Comparison of ENCODE assay signal across 1 cellular context in the genomic region with DNA sequence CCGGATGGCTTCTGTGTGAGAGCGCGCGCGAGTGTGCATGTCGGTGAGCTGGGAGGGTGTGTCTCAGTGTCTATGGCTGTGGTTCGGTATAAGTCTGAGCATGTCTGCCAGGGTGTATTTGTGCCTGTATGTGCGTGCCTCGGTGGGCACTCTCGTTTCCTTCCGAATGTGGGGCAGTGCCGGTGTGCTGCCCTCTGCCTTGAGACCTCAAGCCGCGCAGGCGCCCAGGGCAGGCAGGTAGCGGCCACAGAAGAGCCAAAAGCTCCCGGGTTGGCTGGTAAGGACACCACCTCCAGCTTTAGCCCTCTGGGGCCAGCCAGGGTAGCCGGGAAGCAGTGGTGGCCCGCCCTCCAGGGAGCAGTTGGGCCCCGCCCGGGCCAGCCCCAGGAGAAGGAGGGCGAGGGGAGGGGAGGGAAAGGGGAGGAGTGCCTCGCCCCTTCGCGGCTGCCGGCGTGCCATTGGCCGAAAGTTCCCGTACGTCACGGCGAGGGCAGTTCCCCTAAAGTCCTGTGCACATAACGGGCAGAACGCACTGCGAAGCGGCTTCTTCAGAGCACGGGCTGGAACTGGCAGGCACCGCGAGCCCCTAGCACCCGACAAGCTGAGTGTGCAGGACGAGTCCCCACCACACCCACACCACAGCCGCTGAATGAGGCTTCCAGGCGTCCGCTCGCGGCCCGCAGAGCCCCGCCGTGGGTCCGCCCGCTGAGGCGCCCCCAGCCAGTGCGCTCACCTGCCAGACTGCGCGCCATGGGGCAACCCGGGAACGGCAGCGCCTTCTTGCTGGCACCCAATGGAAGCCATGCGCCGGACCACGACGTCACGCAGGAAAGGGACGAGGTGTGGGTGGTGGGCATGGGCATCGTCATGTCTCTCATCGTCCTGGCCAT.
TF ChIP-seq lines count a peak whose summit lies in the region.

A gene (plus strand): TSS at position 530 of the 890 bp plus-strand sequence. CDS start 221 bp downstream, at position 751.

TF ChIP-seq in K562, 482 proteins besides CTCF, POLR2A, EP300 and RAD21 (continued from another document):
- TF ChIP-seq, protein P1, sequence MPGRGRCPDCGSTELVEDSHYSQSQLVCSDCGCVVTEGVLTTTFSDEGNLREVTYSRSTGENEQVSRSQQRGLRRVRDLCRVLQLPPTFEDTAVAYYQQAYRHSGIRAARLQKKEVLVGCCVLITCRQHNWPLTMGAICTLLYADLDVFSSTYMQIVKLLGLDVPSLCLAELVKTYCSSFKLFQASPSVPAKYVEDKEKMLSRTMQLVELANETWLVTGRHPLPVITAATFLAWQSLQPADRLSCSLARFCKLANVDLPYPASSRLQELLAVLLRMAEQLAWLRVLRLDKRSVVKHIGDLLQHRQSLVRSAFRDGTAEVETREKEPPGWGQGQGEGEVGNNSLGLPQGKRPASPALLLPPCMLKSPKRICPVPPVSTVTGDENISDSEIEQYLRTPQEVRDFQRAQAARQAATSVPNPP (IDR thresholded peaks at IDR 0.05; ENCODE audit: borderline replicate concordance, insufficient read depth, insufficient read length) = no peak
- TF ChIP-seq ZNF165 (CRISPR knock-in tag; IDR thresholded peaks at IDR 0.05; ENCODE audit: borderline replicate concordance) (no peak), FOXJ2 (tag; IDR thresholded peaks at IDR 0.05) (no peak), ZBTB8A (IDR thresholded peaks at IDR 0.05; ENCODE audit: partially characterized antibody) (no peak), GABPB1 (CRISPR knock-in tag; IDR thresholded peaks at IDR 0.05) (no peak), PHF8 (IDR thresholded peaks at IDR 0.05; ENCODE audit: borderline replicate concordance, low read length) (peak; percentile 16; the same call in 1 of the 2 replicates), GATA2 (CRISPR knock-in tag; IDR thresholded peaks at IDR 0.05) (no peak), KAT7 (CRISPR knock-in tag; IDR thresholded peaks at IDR 0.05; ENCODE audit: borderline replicate concordance) (no peak), MIER1 (IDR thresholded peaks at IDR 0.05; ENCODE audit: low read depth) (no peak), RCOR1 (IDR thresholded peaks at IDR 0.05; ENCODE audit: borderline replicate concordance in 1 of 2, low read depth in 2 of 2, low read length in 2 of 2) (no peak), ZNF445 (CRISPR knock-in tag; IDR thresholded peaks at IDR 0.05; ENCODE audit: low read depth) (no peak), MED1 (CRISPR knock-in tag; IDR thresholded peaks at IDR 0.05; ENCODE audit: borderline replicate concordance) (no peak), ZNF263 (CRISPR knock-in tag; IDR thresholded peaks at IDR 0.05; ENCODE audit: borderline replicate concordance) (no peak), KLF13 (tag; IDR thresholded peaks at IDR 0.05; ENCODE audit: borderline replicate concordance, low read depth) (no peak), NFYB (IDR thresholded peaks at IDR 0.05; ENCODE audit: extremely low read depth, insufficient read length) (peak; percentile 11), ELF2 (CRISPR knock-in tag; IDR thresholded peaks at IDR 0.05) (no peak), KDM5B (IDR thresholded peaks at IDR 0.05; ENCODE audit: insufficient replicate concordance, low read depth, low read length) (no peak), ZNF212 (CRISPR knock-in tag; IDR thresholded peaks at IDR 0.05) (no peak), CREB1 (IDR thresholded peaks at IDR 0.05) (peak; percentile 46; the same call in 1 of the 2 replicates), CREB1 (CRISPR knock-in tag; IDR thresholded peaks at IDR 0.05) (peak; percentile 54; the same call in 1 of the 2 replicates), ARID1B (IDR thresholded peaks at IDR 0.05) (no peak), SAFB2 (IDR thresholded peaks at IDR 0.05; ENCODE audit: borderline replicate concordance, low read depth, low read length, severe bottlenecking) (no peak), ATF1 (CRISPR knock-in tag; IDR thresholded peaks at IDR 0.05) (0 out of 2 replicates have a peak, but pooled peaks have one; percentile 30), ATF1 (tag; IDR thresholded peaks at IDR 0.05) (peak; percentile 81), NR3C1 (CRISPR knock-in tag; IDR thresholded peaks at IDR 0.05) (no peak), HNRNPH1 (optimal IDR thresholded peaks at IDR 0.05; ENCODE audit: low read depth, low read length) (no peak), KDM4B (IDR thresholded peaks at IDR 0.05; ENCODE audit: borderline replicate concordance in 2 of 2, low read depth in 1 of 2) (no peak), SMAD4 (CRISPR knock-in tag; conservative IDR thresholded peaks at IDR 0.05) (no peak), MAFG (tag; conservative IDR thresholded peaks at IDR 0.05) (no peak)
- TF ChIP-seq, protein P2, sequence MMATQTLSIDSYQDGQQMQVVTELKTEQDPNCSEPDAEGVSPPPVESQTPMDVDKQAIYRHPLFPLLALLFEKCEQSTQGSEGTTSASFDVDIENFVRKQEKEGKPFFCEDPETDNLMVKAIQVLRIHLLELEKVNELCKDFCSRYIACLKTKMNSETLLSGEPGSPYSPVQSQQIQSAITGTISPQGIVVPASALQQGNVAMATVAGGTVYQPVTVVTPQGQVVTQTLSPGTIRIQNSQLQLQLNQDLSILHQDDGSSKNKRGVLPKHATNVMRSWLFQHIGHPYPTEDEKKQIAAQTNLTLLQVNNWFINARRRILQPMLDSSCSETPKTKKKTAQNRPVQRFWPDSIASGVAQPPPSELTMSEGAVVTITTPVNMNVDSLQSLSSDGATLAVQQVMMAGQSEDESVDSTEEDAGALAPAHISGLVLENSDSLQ (IDR thresholded peaks at IDR 0.05) = no peak
- TF ChIP-seq, protein P3, sequence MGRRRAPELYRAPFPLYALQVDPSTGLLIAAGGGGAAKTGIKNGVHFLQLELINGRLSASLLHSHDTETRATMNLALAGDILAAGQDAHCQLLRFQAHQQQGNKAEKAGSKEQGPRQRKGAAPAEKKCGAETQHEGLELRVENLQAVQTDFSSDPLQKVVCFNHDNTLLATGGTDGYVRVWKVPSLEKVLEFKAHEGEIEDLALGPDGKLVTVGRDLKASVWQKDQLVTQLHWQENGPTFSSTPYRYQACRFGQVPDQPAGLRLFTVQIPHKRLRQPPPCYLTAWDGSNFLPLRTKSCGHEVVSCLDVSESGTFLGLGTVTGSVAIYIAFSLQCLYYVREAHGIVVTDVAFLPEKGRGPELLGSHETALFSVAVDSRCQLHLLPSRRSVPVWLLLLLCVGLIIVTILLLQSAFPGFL (CRISPR knock-in tag; IDR thresholded peaks at IDR 0.05) = no peak
- TF ChIP-seq, protein P4, sequence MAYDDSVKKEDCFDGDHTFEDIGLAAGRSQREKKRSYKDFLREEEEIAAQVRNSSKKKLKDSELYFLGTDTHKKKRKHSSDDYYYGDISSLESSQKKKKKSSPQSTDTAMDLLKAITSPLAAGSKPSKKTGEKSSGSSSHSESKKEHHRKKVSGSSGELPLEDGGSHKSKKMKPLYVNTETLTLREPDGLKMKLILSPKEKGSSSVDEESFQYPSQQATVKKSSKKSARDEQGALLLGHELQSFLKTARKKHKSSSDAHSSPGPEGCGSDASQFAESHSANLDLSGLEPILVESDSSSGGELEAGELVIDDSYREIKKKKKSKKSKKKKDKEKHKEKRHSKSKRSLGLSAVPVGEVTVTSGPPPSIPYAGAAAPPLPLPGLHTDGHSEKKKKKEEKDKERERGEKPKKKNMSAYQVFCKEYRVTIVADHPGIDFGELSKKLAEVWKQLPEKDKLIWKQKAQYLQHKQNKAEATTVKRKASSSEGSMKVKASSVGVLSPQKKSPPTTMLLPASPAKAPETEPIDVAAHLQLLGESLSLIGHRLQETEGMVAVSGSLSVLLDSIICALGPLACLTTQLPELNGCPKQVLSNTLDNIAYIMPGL (CRISPR knock-in tag; IDR thresholded peaks at IDR 0.05) = no peak
- TF ChIP-seq, protein P5, sequence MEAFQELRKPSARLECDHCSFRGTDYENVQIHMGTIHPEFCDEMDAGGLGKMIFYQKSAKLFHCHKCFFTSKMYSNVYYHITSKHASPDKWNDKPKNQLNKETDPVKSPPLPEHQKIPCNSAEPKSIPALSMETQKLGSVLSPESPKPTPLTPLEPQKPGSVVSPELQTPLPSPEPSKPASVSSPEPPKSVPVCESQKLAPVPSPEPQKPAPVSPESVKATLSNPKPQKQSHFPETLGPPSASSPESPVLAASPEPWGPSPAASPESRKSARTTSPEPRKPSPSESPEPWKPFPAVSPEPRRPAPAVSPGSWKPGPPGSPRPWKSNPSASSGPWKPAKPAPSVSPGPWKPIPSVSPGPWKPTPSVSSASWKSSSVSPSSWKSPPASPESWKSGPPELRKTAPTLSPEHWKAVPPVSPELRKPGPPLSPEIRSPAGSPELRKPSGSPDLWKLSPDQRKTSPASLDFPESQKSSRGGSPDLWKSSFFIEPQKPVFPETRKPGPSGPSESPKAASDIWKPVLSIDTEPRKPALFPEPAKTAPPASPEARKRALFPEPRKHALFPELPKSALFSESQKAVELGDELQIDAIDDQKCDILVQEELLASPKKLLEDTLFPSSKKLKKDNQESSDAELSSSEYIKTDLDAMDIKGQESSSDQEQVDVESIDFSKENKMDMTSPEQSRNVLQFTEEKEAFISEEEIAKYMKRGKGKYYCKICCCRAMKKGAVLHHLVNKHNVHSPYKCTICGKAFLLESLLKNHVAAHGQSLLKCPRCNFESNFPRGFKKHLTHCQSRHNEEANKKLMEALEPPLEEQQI (IDR thresholded peaks at IDR 0.05) = no peak
